ENCODE assay signal across 10 cellular contexts in the genomic region with DNA sequence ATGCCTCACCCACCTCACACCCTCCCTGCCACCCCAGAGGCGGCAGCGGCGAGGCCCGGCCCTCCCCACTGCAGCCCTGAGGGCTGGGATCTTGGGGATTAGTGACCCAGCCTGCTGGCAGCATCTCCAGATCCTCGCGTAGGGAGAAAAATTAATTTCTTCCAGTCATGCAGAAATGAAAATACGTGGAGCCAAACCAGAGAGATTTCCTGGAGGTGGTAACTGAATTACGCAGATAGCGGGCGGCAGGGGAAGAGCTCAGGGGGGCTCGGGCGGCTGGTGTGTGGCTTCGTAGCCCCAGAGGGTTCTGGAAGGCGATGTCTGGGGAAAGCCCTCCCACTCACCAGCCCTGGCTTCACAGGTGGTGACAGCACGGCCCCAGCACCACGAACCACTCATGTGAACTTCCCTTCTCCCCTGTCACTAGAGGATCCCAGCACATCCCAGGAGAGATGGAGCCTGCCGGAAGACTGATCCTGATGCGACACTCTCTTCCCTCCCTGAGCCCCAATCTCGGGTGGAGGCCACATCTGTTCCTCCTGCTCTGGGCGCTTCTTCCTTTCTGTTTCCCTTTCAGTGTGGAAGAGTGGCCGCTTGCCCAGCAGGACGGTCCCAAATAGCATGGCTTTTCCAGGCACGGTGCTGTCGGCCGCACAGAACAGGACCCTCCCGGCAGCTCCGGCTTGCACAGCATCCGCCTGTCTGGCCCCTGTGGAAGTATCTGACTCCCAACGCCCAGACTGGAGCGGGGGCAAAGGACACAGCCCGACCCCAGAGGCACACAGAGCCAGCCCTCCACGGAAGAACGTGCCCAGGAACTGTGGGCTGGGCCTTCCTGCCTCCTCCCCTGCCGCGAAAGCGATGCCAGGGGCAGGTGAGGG. TPM values are rescaled to one million over a fixed set of nuclear protein-coding genes. Genes with fewer than 3 reads are reported as not detected.
DNase-seq lines count a peak whose midpoint lies in the region; ATAC-seq and TF ChIP-seq lines count a peak whose summit lies in the region.
"Had no signal": no experiment of that assay in that cellular context is flagged by ENCODE, and none has a peak within 500 bp of the region (broad histone marks: within the 10 kb centered on the region; RNA-seq: fewer than 3 reads in every experiment).

No MANE protein-coding gene starts in this region.

- H3K9me3 ChIP-seq in neuronal stem cell (replicated peaks in 1 of 2; ENCODE audit: control insufficient read depth in 2 of 2, insufficient read depth in 1 of 2, low read depth in 1 of 2, low read length in 2 of 2): no peaks in the 10 kb centered on the region

- H4K8ac ChIP-seq in neuronal stem cell (ENCODE audit: low read depth, low read length): no peak overlapping the region

- no peak overlapping the region for H3K14ac ChIP-seq in neuronal stem cell (ENCODE audit: low read length)

- H2BK120ac ChIP-seq in neuronal stem cell (ENCODE audit: low read depth, low read length): no peak overlapping the region

- peak overlapping the region; percentile 7 for H2AK5ac ChIP-seq in neuronal stem cell (ENCODE audit: low read depth, low read length)

- in situ Hi-C loops in KBM-7 (cut with MboI; ENCODE audit: low pct_unique_long_range_greater_than_20kb, low sequenced_read_pairs): no loop called here

- DNase-seq in AG10803 (ENCODE audit: low read depth) (no peak), KBM-7 (peak; percentile 41), neuronal stem cell (ENCODE audit: low spot score) (no peak), SKM-1 (lab: John Stamatoyannopoulos, UW; ENCODE audit: unreplicated experiment) (no peak), NCI-H510A (lab: John Stamatoyannopoulos, UW) (no peak), NCI-H226 (no peak)
- no peak for DNase-seq in effector memory CD8-positive, alpha-beta T cell
- DNase-seq: AML-193, NCI-H187 had no signal

- peaks cover 32 to 72% of the 10 kb centered on the region in 2 donors for H3K27me3 Mint-ChIP-seq in effector memory CD8-positive, alpha-beta T cell

- H3K4me2 ChIP-seq in neuronal stem cell (ENCODE audit: insufficient read depth, low read length, poor library complexity, severe bottlenecking): no peak overlapping the region

- peak overlapping the region; percentile 3 for H3K23ac ChIP-seq in neuronal stem cell (ENCODE audit: low read depth, low read length, poor library complexity)

- peaks cover 3 to 8% of the 10 kb centered on the region in 2 donors for H3K4me1 Mint-ChIP-seq in effector memory CD8-positive, alpha-beta T cell (ENCODE audit: low read depth in 2 of 2)

- H3K9ac ChIP-seq in neuronal stem cell (ENCODE audit: low read depth, low read length, poor library complexity): no peak overlapping the region

- H2BK5ac ChIP-seq in neuronal stem cell (ENCODE audit: low read length): peak overlapping the region; percentile 48

- H4K91ac ChIP-seq in neuronal stem cell (ENCODE audit: low read depth, low read length, poor library complexity): no peak overlapping the region

- peak overlapping the region; percentile 43 to 75 for H3K4me3 Mint-ChIP-seq in effector memory CD8-positive, alpha-beta T cell

- H3K36me3 ChIP-seq in neuronal stem cell (replicated peaks in 1 of 2; ENCODE audit: control insufficient read depth in 2 of 2, insufficient read depth in 2 of 2, low read length in 2 of 2): no peaks in the 10 kb centered on the region

- peak overlapping the region; percentile 58 for H2BK12ac ChIP-seq in neuronal stem cell (ENCODE audit: low read length)

- no peak overlapping the region for H2AFZ ChIP-seq in neuronal stem cell (ENCODE audit: low read length)

- TF ChIP-seq CTCF in AG10803 (conservative IDR thresholded peaks at IDR 0.05; ENCODE audit: low read length): no peak

- peaks cover 0 to 10% of the 10 kb centered on the region in 2 donors for H3K4me1 ChIP-seq in neuronal stem cell (ENCODE audit: control insufficient read depth in 2 of 2, insufficient read depth in 1 of 2, low read depth in 1 of 2, low read length in 2 of 2)

- peaks cover 11 to 85% (median 35%) of the 10 kb centered on the region in 3 experiments for H3K27me3 ChIP-seq in neuronal stem cell (ENCODE audit: control insufficient read depth in 3 of 3, insufficient read depth in 3 of 3, low read depth in 1 of 3, low read length in 3 of 3)

- no peak overlapping the region for H3K27ac Mint-ChIP-seq in effector memory CD8-positive, alpha-beta T cell

- H3K9me3 Mint-ChIP-seq in effector memory CD8-positive, alpha-beta T cell: no peaks in the 10 kb centered on the region

- peak overlapping the region; percentile 76 for H3K4ac ChIP-seq in neuronal stem cell (ENCODE audit: low read length)

- H3K36me3 Mint-ChIP-seq in effector memory CD8-positive, alpha-beta T cell (ENCODE audit: insufficient read depth): no peaks in the 10 kb centered on the region

- H3K4me3 ChIP-seq in AG10803 (ENCODE audit: low read length) (peak overlapping the region; percentile 7; the same call in 1 of the 2 replicates), neuronal stem cell (ENCODE audit: low read length in 2 of 2) (peak overlapping the region in 1 of 2 donors; percentile 19)

- no peak overlapping the region for H3K27ac ChIP-seq in neuronal stem cell (replicated peaks; ENCODE audit: low read length)

- no peak overlapping the region for H3K18ac ChIP-seq in neuronal stem cell (ENCODE audit: low read length)

- WGBS in neuronal stem cell (ENCODE audit: extremely low coverage in 2 of 2, insufficient read length in 2 of 2, insufficient replicate concordance in 1 of 2), 2 donors: no CpG with 5 or more reads among the region's 36 CpGs

- peak overlapping the region; percentile 55 for H2BK15ac ChIP-seq in neuronal stem cell (ENCODE audit: low read length)

- H3K79me1 ChIP-seq in neuronal stem cell (ENCODE audit: low read depth, low read length): peaks cover 2% of the 10 kb centered on the region

- no peak for ATAC-seq in effector memory CD8-positive, alpha-beta T cell (replicated peaks)
- no peak for ATAC-seq in HG03196 (IDR thresholded peaks at IDR 0.05; ENCODE audit: unreplicated experiment)

RNA-seq across cellular contexts. Expression of gene CBFA2T3, which starts 37.8 kb away (rescaled TPM):
- polyA plus RNA-seq in neuronal stem cell (2013, experiment 1 of 2): 8.3 TPM
- 8.0 TPM for polyA plus RNA-seq in neuronal stem cell (2013, experiment 2 of 2)
